Comparison of ENCODE assay signal across 1 cellular context in the genomic region with DNA sequence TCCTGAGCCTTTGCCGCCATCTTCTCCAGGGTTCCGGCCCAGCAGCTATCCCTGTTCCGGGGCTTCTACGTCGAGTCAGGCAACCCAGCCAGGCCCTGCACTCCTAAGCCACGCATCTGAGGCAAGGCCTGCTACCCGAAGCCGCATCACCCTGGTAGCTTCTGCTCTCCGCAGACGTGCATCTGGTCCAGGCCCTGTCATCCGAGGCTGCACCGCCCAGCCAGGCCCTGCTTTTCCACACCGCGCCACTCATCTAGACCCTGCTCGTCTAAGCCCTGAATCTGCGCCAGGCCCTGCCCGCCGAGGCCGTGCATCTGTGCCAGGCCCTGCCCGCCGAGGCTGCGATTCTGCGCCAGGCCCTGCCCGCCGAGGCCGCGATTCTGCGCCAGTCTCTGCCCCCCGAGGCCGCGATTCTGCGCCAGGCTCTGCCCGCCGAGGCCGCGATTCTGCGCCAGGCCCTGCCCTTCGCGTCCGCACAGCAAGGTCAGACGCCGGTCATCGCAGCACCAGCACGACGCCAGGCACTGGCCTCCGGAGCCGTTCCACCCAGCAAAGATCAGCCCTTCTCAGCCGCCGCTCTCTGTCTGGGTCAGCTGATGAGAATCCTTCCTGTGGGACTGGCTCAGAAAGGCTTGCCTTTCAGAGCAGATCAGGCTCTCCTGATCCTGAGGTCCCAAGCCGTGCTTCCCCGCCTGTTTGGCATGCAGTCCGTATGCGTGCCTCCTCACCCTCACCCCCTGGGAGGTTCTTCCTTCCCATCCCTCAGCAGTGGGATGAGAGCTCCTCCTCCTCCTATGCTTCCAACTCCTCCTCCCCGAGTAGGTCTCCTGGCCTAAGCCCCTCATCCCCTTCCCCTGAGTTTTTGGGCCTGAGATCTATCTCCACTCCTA.
TF ChIP-seq lines count a peak whose summit lies in the region.

No MANE protein-coding gene starts in this region.

TF ChIP-seq in IMR-90, 13 proteins besides CTCF, POLR2A, EP300 and RAD21:
- TF ChIP-seq CEBPB (IDR thresholded peaks at IDR 0.05; ENCODE audit: low read depth, low read length) (no peak), MAFK (IDR thresholded peaks at IDR 0.05; ENCODE audit: low read depth, low read length) (no peak), BHLHE40 (IDR thresholded peaks at IDR 0.05; ENCODE audit: low read depth, low read length) (no peak), MAZ (IDR thresholded peaks at IDR 0.05; ENCODE audit: borderline replicate concordance, low read depth, low read length) (no peak), NFE2L2 (IDR thresholded peaks at IDR 0.05; ENCODE audit: low read depth, low read length) (no peak), USF2 (IDR thresholded peaks at IDR 0.05; ENCODE audit: low read depth, low read length) (no peak), CHD1 (IDR thresholded peaks at IDR 0.05; ENCODE audit: low read depth, low read length) (no peak), SMC3 (IDR thresholded peaks at IDR 0.05; ENCODE audit: low read depth, low read length) (no peak), ELK1 (IDR thresholded peaks at IDR 0.05; ENCODE audit: borderline replicate concordance, low read depth, low read length) (no peak), RFX5 (IDR thresholded peaks at IDR 0.05; ENCODE audit: low read depth, low read length) (no peak), FOS (IDR thresholded peaks at IDR 0.05; ENCODE audit: low read depth, low read length) (no peak)
